9 cellular contexts compared by ENCODE assay signal in genomic region chr9:137757613-137758029, GRCh38.
DNase-seq lines count a peak whose midpoint lies in the region; ATAC-seq and TF ChIP-seq lines count a peak whose summit lies in the region.
"Had no signal": no experiment of that assay in that cellular context is flagged by ENCODE, and none has a peak within 500 bp of the region (broad histone marks: within the 10 kb centered on the region; RNA-seq: fewer than 3 reads in every experiment).

No MANE protein-coding gene starts in this region.

- intact Hi-C loops in lower lobe of right lung (cut with DNase I), result no loop called here

- no peak overlapping the region for H3K4me3 Mint-ChIP-seq in GM23338

- ATAC-seq in GM23338 (no peak), lower lobe of right lung (no peak), GM18520 (IDR thresholded peaks at IDR 0.05; ENCODE audit: unreplicated experiment) (no peak), GM18868 (IDR thresholded peaks at IDR 0.05; ENCODE audit: unreplicated experiment) (no peak)
- ATAC-seq in activated CD4-positive, CD25-positive, alpha-beta regulatory T cell treated with anti-CD3 and anti-CD28 coated beads, Interleukin-2, amount 50 U/mL, for 24 hours, result peak; percentile 84 to 87
- ATAC-seq: Panc1 had no signal

- H3K79me2 ChIP-seq in GM23338 (replicated peaks; ENCODE audit: insufficient read depth), result peaks cover 48% of the 10 kb centered on the region

- no peaks in the 10 kb centered on the region for H3K27me3 ChIP-seq in GM23338 (ENCODE audit: insufficient read depth)
- no peaks in the 10 kb centered on the region for H3K27me3 ChIP-seq in lower lobe of right lung (ENCODE audit: low read depth)

- H3K9me3 ChIP-seq in lower lobe of right lung, result no peaks in the 10 kb centered on the region

- 0 out of 2 replicates have a peak, but pooled peaks cover 2% of the 10 kb centered on the region for H3F3A ChIP-seq in GM23338 (replicated peaks; ENCODE audit: low read depth)

- DNase-seq in AG08395 (ENCODE audit: low spot score), result peak; percentile 45
- no peak for DNase-seq in GM23338 (ENCODE audit: low spot score)
- peak; percentile 70 for DNase-seq in glomerular visceral epithelial cell (ENCODE audit: extremely low spot score)
- DNase-seq in lower lobe of right lung, result no peak
- no peak for DNase-seq in NCI-H1694 (lab: John Stamatoyannopoulos, UW)

- H3K4me1 ChIP-seq in GM23338 (ENCODE audit: insufficient read depth) (no peaks in the 10 kb centered on the region), lower lobe of right lung (no peaks in the 10 kb centered on the region)

- H3K4me1 Mint-ChIP-seq in GM23338, result peaks cover 15% of the 10 kb centered on the region

- H3K9me2 ChIP-seq in GM23338 (ENCODE audit: insufficient read depth), result no peaks in the 10 kb centered on the region

- H3K9me3 Mint-ChIP-seq in GM23338, result no peaks in the 10 kb centered on the region

- TF ChIP-seq CTCF in GM23338 (conservative IDR thresholded peaks at IDR 0.05; ENCODE audit: low read depth in 2 of 2) (no peak), lower lobe of right lung (IDR thresholded peaks at IDR 0.05) (no peak)

- H3K27ac ChIP-seq in GM23338 (ENCODE audit: low read depth) (no peak overlapping the region), lower lobe of right lung (no peak overlapping the region)

- peaks cover 12% of the 10 kb centered on the region; the same call in 1 of the 2 replicates for H4K20me1 ChIP-seq in GM23338 (replicated peaks; ENCODE audit: insufficient read depth)

- no peak overlapping the region for H2AFZ ChIP-seq in GM23338

- peaks cover 2% of the 10 kb centered on the region for H3K27me3 Mint-ChIP-seq in GM23338 (ENCODE audit: insufficient read depth, low read depth, poor library complexity)

- peaks cover 86% of the 10 kb centered on the region for H3K36me3 Mint-ChIP-seq in GM23338 (ENCODE audit: low read depth)

- H3K36me3 ChIP-seq in GM23338 (ENCODE audit: insufficient read depth) (peaks cover 13% of the 10 kb centered on the region), lower lobe of right lung (peaks cover 89% of the 10 kb centered on the region)

- no peak overlapping the region for H3K4me2 ChIP-seq in GM23338

- H3K4me3 ChIP-seq in GM23338, result no peak overlapping the region
- no peak overlapping the region for H3K4me3 ChIP-seq in lower lobe of right lung

- peak overlapping the region; percentile 63; the same call in 1 of the 2 replicates for H3K27ac Mint-ChIP-seq in GM23338

TF ChIP-seq in GM23338, 12 proteins besides CTCF, POLR2A, EP300 and RAD21:
- no peak for TF ChIP-seq NANOG (IDR thresholded peaks at IDR 0.05; ENCODE audit: borderline replicate concordance)
- TF ChIP-seq ETS1 (IDR thresholded peaks at IDR 0.05), result no peak
- no peak for TF ChIP-seq ZNF331 (CRISPR knock-in tag; IDR thresholded peaks at IDR 0.05; ENCODE audit: low read depth)
- no peak for TF ChIP-seq REST (IDR thresholded peaks at IDR 0.05; ENCODE audit: unreplicated experiment)
- TF ChIP-seq STAT1 (IDR thresholded peaks at IDR 0.05; ENCODE audit: unreplicated experiment), result no peak
- no peak for TF ChIP-seq ZNF114 (CRISPR knock-in tag; IDR thresholded peaks at IDR 0.05)
- TF ChIP-seq CREB1 (CRISPR knock-in tag; IDR thresholded peaks at IDR 0.05; ENCODE audit: low read depth), result no peak
- no peak for TF ChIP-seq JUNB (IDR thresholded peaks at IDR 0.05; ENCODE audit: unreplicated experiment)
- TF ChIP-seq EZH2phosphoT487 (IDR thresholded peaks at IDR 0.05; ENCODE audit: unreplicated experiment), result no peak

Comparison
In these comparisons a context has a peak if more than half of its experiments do, and no peak if none do; other contexts are left out.
1. DNase-seq: peak in AG08395 (single experiment) and glomerular visceral epithelial cell (single experiment); none in GM23338 (single experiment), lower lobe of right lung (single experiment) and NCI-H1694 (single experiment).
2. ATAC-seq: peak in activated CD4-positive, CD25-positive, alpha-beta regulatory T cell treated with anti-CD3 and anti-CD28 coated beads, Interleukin-2, amount 50 U/mL, for 24 hours (2 of 2); none in GM23338 (single experiment), lower lobe of right lung (0 of 2), GM18520 (single experiment) and GM18868 (single experiment).